25 cellular contexts compared by ENCODE assay signal in genomic region chr4:3654036-3654807, GRCh38.
DNase-seq lines count a peak whose midpoint lies in the region; ATAC-seq, FAIRE-seq and TF ChIP-seq lines count a peak whose summit lies in the region.
"Had no signal": no experiment of that assay in that cellular context is flagged by ENCODE, and none has a peak within 500 bp of the region (broad histone marks: within the 10 kb centered on the region; RNA-seq: fewer than 3 reads in every experiment).

No MANE protein-coding gene starts in this region.

- no peak overlapping the region for H3K27ac ChIP-seq in 22Rv1
- no peak overlapping the region for H3K27ac ChIP-seq in K562 (ENCODE audit: extremely low read depth, low read depth, low read length)
- no peak overlapping the region for H3K27ac ChIP-seq in neuronal stem cell (replicated peaks; ENCODE audit: low read length)
- H3K27ac ChIP-seq in mesendoderm (ENCODE audit: low read depth, low read length), result no peak overlapping the region
- H3K27ac ChIP-seq: A549, C4-2B had no signal

- H4K20me1 ChIP-seq in K562 (replicated peaks; ENCODE audit: control insufficient read depth, insufficient read depth, low read length), result peaks cover 8% of the 10 kb centered on the region

- H4K8ac ChIP-seq in neuronal stem cell (ENCODE audit: low read depth, low read length) (no peak overlapping the region), mesendoderm (ENCODE audit: low read depth, low read length) (no peak overlapping the region)

- DNase-seq in DMS53 (lab: John Stamatoyannopoulos, UW) (peak; percentile 28), DMS53 treated with DMSO at 0.1 percent for 48 hours (lab: John Stamatoyannopoulos, UW; ENCODE audit: unreplicated experiment) (no peak), K562 (ENCODE audit: extremely low read depth in 1 of 4, low spot score in 3 of 4) (no peak), neuronal stem cell (ENCODE audit: low spot score) (no peak), mesendoderm (no peak)
- DNase-seq: 8988T; ACHN; AML-193; BE2C; Caco-2; CD4-positive, CD25-positive, alpha-beta regulatory T cell; CD8-positive, alpha-beta T cell; DMS153; DMS79 treated with DMSO at 0.1 percent for 48 hours; GF-D8; GOT3; HFFc6 had no signal

- no peaks in the 10 kb centered on the region for H3K9me3 ChIP-seq in K562 (replicated peaks; ENCODE audit: control insufficient read depth, insufficient read depth, low read depth, low read length)
- H3K9me3 ChIP-seq in neuronal stem cell (replicated peaks in 1 of 2; ENCODE audit: control insufficient read depth in 2 of 2, insufficient read depth in 1 of 2, low read depth in 1 of 2, low read length in 2 of 2), result peaks cover 0 to 1% of the 10 kb centered on the region in 2 donors
- H3K9me3 ChIP-seq: A549, BE2C, Caco-2, HAP-1 had no signal

- H3K79me1 ChIP-seq in neuronal stem cell (ENCODE audit: low read depth, low read length) (no peaks in the 10 kb centered on the region), mesendoderm (ENCODE audit: low read length) (no peaks in the 10 kb centered on the region)

- under 1% methylated on average over 26 of the region's 30 CpGs for WGBS in K562 (ENCODE audit: insufficient coverage, low coverage, missing lambda C conversion rate)
- no CpG with 5 or more reads among the region's 30 CpGs for WGBS in neuronal stem cell (ENCODE audit: extremely low coverage in 2 of 2, insufficient read length in 2 of 2, insufficient replicate concordance in 1 of 2), 2 donors
- no CpG with 5 or more reads among the region's 30 CpGs for WGBS in mesendoderm (ENCODE audit: extremely low coverage, insufficient coverage, low lambda C conversion rate)

- H2BK120ac ChIP-seq in neuronal stem cell (ENCODE audit: low read depth, low read length), result peak overlapping the region; percentile 26
- no peak overlapping the region for H2BK120ac ChIP-seq in mesendoderm (ENCODE audit: low read depth, low read length)

- no peak overlapping the region for H4K91ac ChIP-seq in neuronal stem cell (ENCODE audit: low read depth, low read length, poor library complexity)

- H3K4me2 ChIP-seq in K562 (ENCODE audit: insufficient read depth, low read length) (no peak overlapping the region), neuronal stem cell (ENCODE audit: insufficient read depth, low read length, poor library complexity, severe bottlenecking) (no peak overlapping the region), mesendoderm (ENCODE audit: low read length) (no peak overlapping the region)
- H3K4me2 ChIP-seq: A549 had no signal

- no peak overlapping the region for H4K5ac ChIP-seq in mesendoderm (ENCODE audit: low read length)

- no peaks in the 10 kb centered on the region for H3K36me3 ChIP-seq in K562 (ENCODE audit: control insufficient read depth, insufficient read depth, low read length)
- no peaks in the 10 kb centered on the region for H3K36me3 ChIP-seq in neuronal stem cell (replicated peaks in 1 of 2; ENCODE audit: control insufficient read depth in 2 of 2, insufficient read depth in 2 of 2, low read length in 2 of 2)
- no peaks in the 10 kb centered on the region for H3K36me3 ChIP-seq in mesendoderm (ENCODE audit: control insufficient read depth, insufficient read depth, low read length)
- H3K36me3 ChIP-seq: BE2C, HAP-1 had no signal

- H3K9ac ChIP-seq in K562 (ENCODE audit: insufficient read depth in 1 of 2, low read depth in 2 of 2, low read length in 2 of 2) (peak overlapping the region in 1 of 2 experiments; percentile 35; a peak in 1 of 4 replicates), neuronal stem cell (ENCODE audit: low read depth, low read length, poor library complexity) (no peak overlapping the region), mesendoderm (ENCODE audit: low read length) (no peak overlapping the region)

- H3K27me3 ChIP-seq in K562 (ENCODE audit: control insufficient read depth in 2 of 2, insufficient read depth in 2 of 2, low read length in 2 of 2) (peaks cover 32 to 93% of the 10 kb centered on the region in 2 experiments; a peak in 4 of 5 replicates), neuronal stem cell (ENCODE audit: control insufficient read depth in 3 of 3, insufficient read depth in 3 of 3, low read depth in 1 of 3, low read length in 3 of 3) (peaks cover 0 to 29% (median 0%) of the 10 kb centered on the region in 3 experiments), mesendoderm (ENCODE audit: insufficient read depth, low read length, poor library complexity) (no peaks in the 10 kb centered on the region)
- H3K27me3 ChIP-seq: BE2C had no signal

- H2AK5ac ChIP-seq in neuronal stem cell (ENCODE audit: low read depth, low read length) (peak overlapping the region; percentile 47), mesendoderm (ENCODE audit: low read length) (no peak overlapping the region)

- no peak overlapping the region for H2BK12ac ChIP-seq in neuronal stem cell (ENCODE audit: low read length)

- TF ChIP-seq EP300 in K562 (IDR thresholded peaks at IDR 0.05; ENCODE audit: low read length), result no peak

- H3K4me1 ChIP-seq in K562 (replicated peaks in 1 of 2; ENCODE audit: control insufficient read depth in 2 of 2, insufficient read depth in 2 of 2, low read length in 2 of 2), result no peaks in the 10 kb centered on the region
- peaks cover 5 to 14% of the 10 kb centered on the region in 2 donors for H3K4me1 ChIP-seq in neuronal stem cell (ENCODE audit: control insufficient read depth in 2 of 2, insufficient read depth in 1 of 2, low read depth in 1 of 2, low read length in 2 of 2)
- no peaks in the 10 kb centered on the region for H3K4me1 ChIP-seq in mesendoderm (ENCODE audit: control insufficient read depth, low read depth, low read length)
- H3K4me1 ChIP-seq: A549, HAP-1 had no signal

- H2BK5ac ChIP-seq in neuronal stem cell (ENCODE audit: low read length), result peak overlapping the region; percentile 43
- no peak overlapping the region for H2BK5ac ChIP-seq in mesendoderm (ENCODE audit: low read length)

- no peak for TF ChIP-seq RAD21 in K562 (CRISPR knock-in tag; conservative IDR thresholded peaks at IDR 0.05 in 1 of 2, IDR thresholded peaks at IDR 0.05 in 1 of 2)

- H3K4me3 ChIP-seq in K562 (no peak overlapping the region), neuronal stem cell (ENCODE audit: low read length in 2 of 2) (no peak overlapping the region), mesendoderm (ENCODE audit: low read length) (no peak overlapping the region)
- H3K4me3 ChIP-seq: A549, HAP-1 had no signal

- TF ChIP-seq POLR2A in K562 (conservative IDR thresholded peaks at IDR 0.05), result no peak

- no peaks in the 10 kb centered on the region for H3K9me1 ChIP-seq in K562 (ENCODE audit: control insufficient read depth, insufficient read depth, low read length)

- no peak overlapping the region for H3K56ac ChIP-seq in mesendoderm (ENCODE audit: low read length)

- ATAC-seq in K562, result peak; percentile 42; the same call in 2 of the 3 replicates
- no peak for ATAC-seq in HG03095 (IDR thresholded peaks at IDR 0.05; ENCODE audit: unreplicated experiment)
- ATAC-seq: A549; CD8-positive, alpha-beta T cell had no signal

- intact Hi-C loops in K562 (cut with micrococcal nuclease), result no loop called here

- peak overlapping the region; percentile 71 for H3K18ac ChIP-seq in neuronal stem cell (ENCODE audit: low read length)
- H3K18ac ChIP-seq in mesendoderm (ENCODE audit: low read length), result no peak overlapping the region

- no peak for FAIRE-seq in K562 (lab: Jason Lieb, UNC)
- FAIRE-seq: A549, GM12891, GM18507, H54 had no signal

- 0 out of 2 replicates have a peak, but pooled peaks have one; percentile 8 for TF ChIP-seq CTCF in 22Rv1 (IDR thresholded peaks at IDR 0.05)
- TF ChIP-seq CTCF in K562 (IDR thresholded peaks at IDR 0.05 in 2 of 3, conservative IDR thresholded peaks at IDR 0.05 in 1 of 3; ENCODE audit: insufficient read depth in 2 of 3, low read depth in 1 of 3, low read length in 3 of 3), result no peak

- no peak overlapping the region for H3K14ac ChIP-seq in neuronal stem cell (ENCODE audit: low read length)

- H3K23ac ChIP-seq in neuronal stem cell (ENCODE audit: low read depth, low read length, poor library complexity) (no peak overlapping the region), mesendoderm (ENCODE audit: low read length) (no peak overlapping the region)

- H2BK15ac ChIP-seq in neuronal stem cell (ENCODE audit: low read length), result no peak overlapping the region
- H2BK15ac ChIP-seq in mesendoderm (replicated peaks; ENCODE audit: low read depth), result no peak overlapping the region

- in situ Hi-C loops in K562 (cut with MboI), result no loop called here

- no TSS peak for BruUV-seq in K562 (replicated peaks; lab: Mats Ljungman, UMichigan)

- CTCF ChIA-PET in K562 (lab: Yijun Ruan, JAX; ENCODE audit: low intra/inter-chr PET ratio), result no interaction called here

- H3K79me2 ChIP-seq in K562 (ENCODE audit: control insufficient read depth, insufficient read depth, low read length) (no peaks in the 10 kb centered on the region), mesendoderm (ENCODE audit: control insufficient read depth, insufficient read depth, low read length) (no peaks in the 10 kb centered on the region)

- POLR2A ChIA-PET in K562 (lab: Yijun Ruan, JAX), result interaction anchor here (0.6 to 0.7 kb wide), 2 partner anchors 22 to 34 kb away, joined by 3 read pairs; no protein-coding TSS in a partner anchor

- no peak overlapping the region for H2AFZ ChIP-seq in K562 (ENCODE audit: low read depth, low read length)
- no peak overlapping the region for H2AFZ ChIP-seq in neuronal stem cell (ENCODE audit: low read length)

- no peak overlapping the region for H3K4ac ChIP-seq in neuronal stem cell (ENCODE audit: low read length)
- H3K4ac ChIP-seq in mesendoderm (ENCODE audit: low read depth, low read length), result no peak overlapping the region

TF ChIP-seq in K562, 482 proteins besides CTCF, POLR2A, EP300 and RAD21 (continues in another document):
- TF ChIP-seq TFAP4 (CRISPR knock-in tag; IDR thresholded peaks at IDR 0.05; ENCODE audit: borderline replicate concordance) (no peak), SMAD2 (IDR thresholded peaks at IDR 0.05; ENCODE audit: low read depth, low read length) (no peak), PHF8 (IDR thresholded peaks at IDR 0.05; ENCODE audit: borderline replicate concordance, low read length) (no peak), GABPB2 (CRISPR knock-in tag; conservative IDR thresholded peaks at IDR 0.05) (no peak), MAZ (CRISPR knock-in tag; conservative IDR thresholded peaks at IDR 0.05 in 1 of 2, IDR thresholded peaks at IDR 0.05 in 1 of 2) (no peak), PHB2 (IDR thresholded peaks at IDR 0.05; ENCODE audit: low read depth) (no peak), ZNF511 (CRISPR knock-in tag; IDR thresholded peaks at IDR 0.05) (no peak)
